13 cellular contexts compared by ENCODE assay signal in genomic region chr5:59042201-59042600, GRCh38.
DNase-seq lines count a peak whose midpoint lies in the region; ATAC-seq and TF ChIP-seq lines count a peak whose summit lies in the region.
"Had no signal": no experiment of that assay in that cellular context is flagged by ENCODE, and none has a peak within 500 bp of the region (broad histone marks: within the 10 kb centered on the region; RNA-seq: fewer than 3 reads in every experiment).

No MANE protein-coding gene starts in this region.

- no peaks in the 10 kb centered on the region for H3K27me3 ChIP-seq in skeletal muscle satellite cell (ENCODE audit: control insufficient read depth, insufficient read depth, low read length)
- H3K27me3 ChIP-seq: body of pancreas had no signal

- H3K79me2 ChIP-seq in OCI-LY7 (ENCODE audit: insufficient read depth, low read depth, low read length), result no peaks in the 10 kb centered on the region

- H3K27ac Mint-ChIP-seq in activated T-cell treated with anti-CD3 and anti-CD28 coated beads, Interleukin-2, amount 50 U/mL, for 24 hours, result peak overlapping the region; percentile 38
- H3K27ac Mint-ChIP-seq: progenitor cell of endocrine pancreas; stimulated activated memory B cell treated with anti-CD40 and anti-IgM and Interleukin-4, amounts not matched to agents 10 μg/mL and 1 μg/mL and 100 μg/mL, for 72 hours had no signal

- H3K27ac ChIP-seq in SK-N-MC (peak overlapping the region; percentile 38; the same call in 1 of the 2 replicates), OCI-LY7 (ENCODE audit: low read depth, low read length, poor library complexity, severe bottlenecking) (no peak overlapping the region)
- H3K27ac ChIP-seq: body of pancreas had no signal

- no peaks in the 10 kb centered on the region for H3K9me3 Mint-ChIP-seq in activated T-cell treated with anti-CD3 and anti-CD28 coated beads, Interleukin-2, amount 50 U/mL, for 24 hours
- H3K9me3 Mint-ChIP-seq: stimulated activated memory B cell treated with anti-CD40 and anti-IgM and Interleukin-4, amounts not matched to agents 10 μg/mL and 1 μg/mL and 100 μg/mL, for 72 hours had no signal

- no peaks in the 10 kb centered on the region; the same call in 1 of the 2 replicates for H4K20me1 ChIP-seq in OCI-LY7 (ENCODE audit: insufficient read depth, low read length)

- BruUV-seq in OCI-LY7 (replicated peaks; lab: Mats Ljungman, UMichigan), result no TSS peak

- no peak for ATAC-seq in HG03342 (IDR thresholded peaks at IDR 0.05; ENCODE audit: unreplicated experiment)
- ATAC-seq: body of pancreas; GM12878; stimulated activated memory B cell treated with anti-CD40 and anti-IgM and Interleukin-4, amounts not matched to agents 10 μg/mL and 1 μg/mL and 100 μg/mL, for 72 hours had no signal

- intact Hi-C loops in OCI-LY7 (cut with micrococcal nuclease; ENCODE audit: unreplicated experiment), result no loop called here

- peaks cover 20% of the 10 kb centered on the region for H3K36me3 Mint-ChIP-seq in activated T-cell treated with anti-CD3 and anti-CD28 coated beads, Interleukin-2, amount 50 U/mL, for 24 hours (ENCODE audit: low read depth)

- no peaks in the 10 kb centered on the region for H3K9me3 ChIP-seq in SK-N-MC (ENCODE audit: low read depth, low read length)
- no peaks in the 10 kb centered on the region for H3K9me3 ChIP-seq in skeletal muscle satellite cell (replicated peaks; ENCODE audit: low read length)
- no peaks in the 10 kb centered on the region for H3K9me3 ChIP-seq in OCI-LY7 (ENCODE audit: low read length)
- H3K9me3 ChIP-seq: body of pancreas had no signal

- H3K4me1 ChIP-seq in skeletal muscle satellite cell (ENCODE audit: control insufficient read depth, insufficient read depth, low read length) (peaks cover 31% of the 10 kb centered on the region), OCI-LY7 (ENCODE audit: insufficient read depth, low read length, poor library complexity, severe bottlenecking) (no peaks in the 10 kb centered on the region)

- peak overlapping the region; percentile 23 for H3K4me3 Mint-ChIP-seq in activated T-cell treated with anti-CD3 and anti-CD28 coated beads, Interleukin-2, amount 50 U/mL, for 24 hours
- H3K4me3 Mint-ChIP-seq: stimulated activated memory B cell treated with anti-CD40 and anti-IgM and Interleukin-4, amounts not matched to agents 10 μg/mL and 1 μg/mL and 100 μg/mL, for 72 hours had no signal

- H3K9ac ChIP-seq in SK-N-MC (ENCODE audit: insufficient read length) (no peak overlapping the region), skeletal muscle satellite cell (ENCODE audit: low read depth, low read length) (peak overlapping the region; percentile 26)

- no peaks in the 10 kb centered on the region for H3K9me2 ChIP-seq in OCI-LY7 (ENCODE audit: insufficient read depth, low read length)

- peaks cover 37% of the 10 kb centered on the region for H3K4me1 Mint-ChIP-seq in activated T-cell treated with anti-CD3 and anti-CD28 coated beads, Interleukin-2, amount 50 U/mL, for 24 hours (ENCODE audit: low read depth)

- DNase-seq in activated T-cell treated with anti-CD3 and anti-CD28 coated beads, Interleukin-2, amount 50 U/mL, for 24 hours, result no peak
- no peak for DNase-seq in activated T-cell treated with anti-CD3 and anti-CD28 coated beads, Interleukin-2, amount 50 U/mL, for 1 hour
- DNase-seq in SK-N-MC (ENCODE audit: low read depth, low spot score) (no peak), fibroblast of mammary gland (ENCODE audit: low read depth) (peak; percentile 92), anterior cingulate cortex (lab: John Stamatoyannopoulos, UW) (no peak), OCI-LY7 (ENCODE audit: low spot score) (no peak)
- DNase-seq: AML-193 had no signal

- TF ChIP-seq CTCF in fibroblast of mammary gland (conservative IDR thresholded peaks at IDR 0.05; ENCODE audit: control insufficient read depth, insufficient read depth, low read depth, low read length) (no peak), OCI-LY7 (conservative IDR thresholded peaks at IDR 0.05; ENCODE audit: low read length) (no peak)

- no peaks in the 10 kb centered on the region for H3K27me3 Mint-ChIP-seq in activated T-cell treated with anti-CD3 and anti-CD28 coated beads, Interleukin-2, amount 50 U/mL, for 24 hours

- peak overlapping the region; percentile 13 for H3K4me2 ChIP-seq in skeletal muscle satellite cell (ENCODE audit: low read length)
- H3K4me2 ChIP-seq in OCI-LY7 (ENCODE audit: low read length), result no peak overlapping the region

- H3K4me3 ChIP-seq in SK-N-MC (no peak overlapping the region), fibroblast of mammary gland (ENCODE audit: control insufficient read depth, low read depth, low read length) (no peak overlapping the region), skeletal muscle satellite cell (ENCODE audit: low read length) (no peak overlapping the region), OCI-LY7 (ENCODE audit: low read depth, low read length, poor library complexity, severe bottlenecking) (no peak overlapping the region)
- H3K4me3 ChIP-seq: body of pancreas, GM12878 had no signal

- CTCF ChIA-PET in OCI-LY7 (lab: Charles Lee; ENCODE audit: unreplicated experiment), result no interaction called here

- H3K36me3 ChIP-seq in SK-N-MC (ENCODE audit: insufficient read depth, low read length) (no peaks in the 10 kb centered on the region), skeletal muscle satellite cell (ENCODE audit: insufficient read depth, low read length) (no peaks in the 10 kb centered on the region), OCI-LY7 (ENCODE audit: insufficient read depth, low read length) (no peaks in the 10 kb centered on the region)

- no peak overlapping the region for H2AFZ ChIP-seq in OCI-LY7 (ENCODE audit: low read length)

- POLR2A ChIA-PET in OCI-LY7 (lab: Charles Lee), result no interaction called here
